Comparison of ENCODE assay signal across 17 cellular contexts in the genomic region with DNA sequence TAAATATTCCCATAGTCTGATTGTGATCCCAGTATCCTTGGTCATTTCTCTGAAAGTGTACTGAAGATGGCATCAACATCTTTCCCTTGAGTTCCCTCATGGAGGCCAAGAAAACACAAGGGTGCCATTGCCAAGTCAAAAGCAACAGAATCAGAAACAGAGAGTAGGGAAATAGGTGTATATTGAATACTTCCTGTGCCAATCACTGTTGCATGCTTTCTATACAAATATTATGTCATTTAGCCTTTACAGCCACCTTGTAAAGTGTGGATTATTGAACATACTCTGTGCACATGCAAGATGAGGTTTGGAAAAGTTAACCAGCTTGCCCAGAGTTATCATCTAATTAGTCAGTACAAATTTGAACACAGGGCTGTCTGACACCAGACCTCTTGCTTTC.
A peak's percentile ranks its signal among the peaks of the same experiment; 100 is the strongest.
DNase-seq lines count a peak whose midpoint lies in the region; ATAC-seq and TF ChIP-seq lines count a peak whose summit lies in the region.
"Had no signal": no experiment of that assay in that cellular context is flagged by ENCODE, and none has a peak within 500 bp of the region (broad histone marks: within the 10 kb centered on the region; RNA-seq: fewer than 3 reads in every experiment).

No MANE protein-coding gene starts in this region.

- intact Hi-C loops in mucosa of descending colon (cut with DNase I, micrococcal nuclease), result no loop called here

- H2BK15ac ChIP-seq in mesendoderm (replicated peaks; ENCODE audit: low read depth), result no peak overlapping the region

- H4K8ac ChIP-seq in mesendoderm (ENCODE audit: low read depth, low read length), result no peak overlapping the region

- no peak overlapping the region for H3K56ac ChIP-seq in mesendoderm (ENCODE audit: low read length)

- H3K4me3 ChIP-seq in HEK293 (ENCODE audit: low read depth, low read length) (no peak overlapping the region), LNCaP clone FGC (ENCODE audit: low read depth, low read length) (no peak overlapping the region), mucosa of descending colon (no peak overlapping the region), mesendoderm (ENCODE audit: low read length) (no peak overlapping the region)
- H3K4me3 ChIP-seq: A549; BLaER1 treated with 17β-estradiol and CSF1 and Interleukin-3, amounts not matched to agents 10 nM and 100 nM had no signal

- no peak overlapping the region for H3K27ac ChIP-seq in HEK293 (ENCODE audit: extremely low read depth, low read depth, low read length)
- no peak overlapping the region for H3K27ac ChIP-seq in mesendoderm (ENCODE audit: low read depth, low read length)
- H3K27ac ChIP-seq: 22Rv1; A549; BLaER1 treated with 17β-estradiol and CSF1 and Interleukin-3, amounts not matched to agents 10 nM and 100 nM; C4-2B had no signal

- POLR2A ChIA-PET in HEK293 (lab: Yijun Ruan, JAX), result no interaction called here

- no peak overlapping the region for H3K18ac ChIP-seq in mesendoderm (ENCODE audit: low read length)

- no peak overlapping the region for H3K23ac ChIP-seq in mesendoderm (ENCODE audit: low read length)

- no peak overlapping the region for H4K5ac ChIP-seq in mesendoderm (ENCODE audit: low read length)

- no peak overlapping the region for H2AK5ac ChIP-seq in mesendoderm (ENCODE audit: low read length)

- DNase-seq in LNCaP clone FGC (ENCODE audit: low read depth) (no peak), mucosa of descending colon (no peak), NCI-H187 treated with DMSO at 0.1 percent for 48 hours (lab: John Stamatoyannopoulos, UW) (no peak), activated gamma-delta T cell treated with Interleukin-2 at 50 U/mL for 16 hours (no peak), mesendoderm (no peak)
- DNase-seq: AML-193; Caco-2; Calu3; CD4-positive, alpha-beta T cell; CD8-positive, alpha-beta T cell; DMS79 treated with DMSO at 0.1 percent for 48 hours; GF-D8 had no signal

- H3K9me3 ChIP-seq in HEK293 (ENCODE audit: control insufficient read depth, insufficient read depth, low read depth, low read length) (peaks cover 2% of the 10 kb centered on the region; the same call in 1 of the 2 replicates), mucosa of descending colon (no peaks in the 10 kb centered on the region)
- H3K9me3 ChIP-seq: A549, Caco-2 had no signal

- H2BK5ac ChIP-seq in mesendoderm (ENCODE audit: low read length), result no peak overlapping the region

- no peak overlapping the region for H3K9ac ChIP-seq in mesendoderm (ENCODE audit: low read length)
- H3K9ac ChIP-seq: BLaER1 treated with 17β-estradiol and CSF1 and Interleukin-3, amounts not matched to agents 10 nM and 100 nM had no signal

- no peak overlapping the region for H3K4ac ChIP-seq in mesendoderm (ENCODE audit: low read depth, low read length)

- no peak overlapping the region for H2BK120ac ChIP-seq in mesendoderm (ENCODE audit: low read depth, low read length)

- TF ChIP-seq CTCF in HEK293 (tag by site-specific recombination; IDR thresholded peaks at IDR 0.05) (no peak), LNCaP clone FGC (IDR thresholded peaks at IDR 0.05; ENCODE audit: control insufficient read depth, extremely low read depth, insufficient read depth) (peak; percentile 3; the same call in 1 of the 2 replicates), mucosa of descending colon (IDR thresholded peaks at IDR 0.05) (no peak)

- H3K27me3 ChIP-seq in mesendoderm (ENCODE audit: insufficient read depth, low read length, poor library complexity), result no peaks in the 10 kb centered on the region
- H3K27me3 ChIP-seq: BLaER1 treated with 17β-estradiol and CSF1 and Interleukin-3, amounts not matched to agents 10 nM and 100 nM had no signal

- no peaks in the 10 kb centered on the region for H3K79me2 ChIP-seq in mesendoderm (ENCODE audit: control insufficient read depth, insufficient read depth, low read length)

- ATAC-seq in mucosa of descending colon, result peak; percentile 63
- ATAC-seq: A549; CD8-positive, alpha-beta T cell had no signal

- CTCF ChIA-PET in HEK293 (lab: Yijun Ruan, JAX), result no interaction called here

- peaks cover 0 to 7% of the 10 kb centered on the region in 2 experiments; a peak in 2 of 3 replicates for H3K36me3 ChIP-seq in HEK293 (ENCODE audit: control insufficient read depth in 2 of 2, insufficient read depth in 1 of 2, low read length in 2 of 2)
- no peaks in the 10 kb centered on the region for H3K36me3 ChIP-seq in mucosa of descending colon (ENCODE audit: low read depth)
- no peaks in the 10 kb centered on the region for H3K36me3 ChIP-seq in mesendoderm (ENCODE audit: control insufficient read depth, insufficient read depth, low read length)

- no peaks in the 10 kb centered on the region for H3K79me1 ChIP-seq in mesendoderm (ENCODE audit: low read length)

- H3K4me2 ChIP-seq in mesendoderm (ENCODE audit: low read length), result no peak overlapping the region
- H3K4me2 ChIP-seq: A549 had no signal

- no peaks in the 10 kb centered on the region for H3K4me1 ChIP-seq in HEK293 (ENCODE audit: control insufficient read depth, insufficient read depth, low read length)
- no peaks in the 10 kb centered on the region for H3K4me1 ChIP-seq in mucosa of descending colon (ENCODE audit: low read depth)
- H3K4me1 ChIP-seq in mesendoderm (ENCODE audit: control insufficient read depth, low read depth, low read length), result no peaks in the 10 kb centered on the region
- H3K4me1 ChIP-seq: A549, Caco-2 had no signal

TF ChIP-seq in HEK293, 187 proteins besides CTCF, POLR2A, EP300 and RAD21:
- TF ChIP-seq ZBTB17 (tag by site-specific recombination; IDR thresholded peaks at IDR 0.05) (peak; percentile 63), KLF10 (tag by site-specific recombination; IDR thresholded peaks at IDR 0.05) (no peak)
